Comparison of ENCODE assay signal across 6 cellular contexts in genomic region chr11:726278-726915, GRCh38. TPM values are rescaled to one million over a fixed set of nuclear protein-coding genes. Genes with fewer than 3 reads are reported as not detected.
A peak's percentile ranks its signal among the peaks of the same experiment; 100 is the strongest.
DNase-seq lines count a peak whose midpoint lies in the region; ATAC-seq, FAIRE-seq and TF ChIP-seq lines count a peak whose summit lies in the region.

No MANE protein-coding gene starts in this region.

- peaks cover 9% of the 10 kb centered on the region for H3F3A ChIP-seq in SK-N-SH (replicated peaks; ENCODE audit: insufficient read depth)

- CTCF ChIA-PET in SK-N-SH (lab: Yijun Ruan, JAX) = interaction anchor here (0.8 to 11.8 kb wide), 15 partner anchors 10 to 277 kb away, joined by 3 to 150 read pairs (median 7); partner anchors contain the start of genes DEAF1, TALDO1 and TMEM80
- CTCF ChIA-PET in HepG2 (lab: Yijun Ruan, JAX; ENCODE audit: low intra/inter-chr PET ratio, low total read pairs) = interaction anchor here (1.9 kb wide), 1 partner anchor 30 kb away, joined by 3 read pairs; no protein-coding TSS in a partner anchor

- TSS peak; percentile 60 for BruUV-seq in HepG2 (replicated peaks; lab: Mats Ljungman, UMichigan)

- no peak overlapping the region for H3K9ac ChIP-seq in SK-N-SH
- H3K9ac ChIP-seq in HepG2 (ENCODE audit: insufficient read depth, low read depth, low read length) = no peak overlapping the region

- H3K9me2 ChIP-seq in SK-N-SH = no peaks in the 10 kb centered on the region

- peak overlapping the region; percentile 15; the same call in 1 of the 2 replicates for H3K4me2 ChIP-seq in SK-N-SH
- H3K4me2 ChIP-seq in HepG2 (ENCODE audit: low read depth, low read length) = no peak overlapping the region

- H3K79me2 ChIP-seq in SK-N-SH (ENCODE audit: insufficient read depth) (no peaks in the 10 kb centered on the region), HepG2 (ENCODE audit: insufficient read depth, low read length) (no peaks in the 10 kb centered on the region)

- intact Hi-C loops in HepG2 (cut with micrococcal nuclease; ENCODE audit: unreplicated experiment) = no loop called here

- H3K27ac ChIP-seq in SK-N-SH (ENCODE audit: low read depth in 2 of 2, low read length in 1 of 2) = no peak overlapping the region
- H3K27ac ChIP-seq in HepG2 (ENCODE audit: extremely low read length, insufficient read depth, low read length) = no peak overlapping the region

- POLR2A ChIA-PET in SK-N-SH (lab: Yijun Ruan, JAX) (no interaction called here), HepG2 (lab: Yijun Ruan, JAX) (interaction anchor here (1.2 to 12.6 kb wide), 6 partner anchors 14 to 172 kb away, joined by 3 to 203 read pairs (median 8); partner anchors contain the start of genes DEAF1, EPS8L2, TALDO1 and TMEM80)

- H3K4me3 ChIP-seq in SK-N-SH (ENCODE audit: low read depth in 2 of 2, low read length in 1 of 2) (peak overlapping the region in 1 of 2 experiments; percentile 19; a peak in 1 of 4 replicates), HepG2 (replicated peaks in 1 of 3; ENCODE audit: insufficient read depth in 1 of 3, low read depth in 2 of 3, low read length in 3 of 3) (no peak overlapping the region)

- no peak for FAIRE-seq in HepG2 (lab: Jason Lieb, UNC)

- no peak for TF ChIP-seq RAD21 in SK-N-SH (IDR thresholded peaks at IDR 0.05; ENCODE audit: low read length)
- TF ChIP-seq RAD21 in HepG2 (CRISPR knock-in tag; IDR thresholded peaks at IDR 0.05) = no peak

- peaks cover 0 to 13% of the 10 kb centered on the region in 2 experiments; a peak in 1 of 4 replicates for H3K4me1 ChIP-seq in SK-N-SH (ENCODE audit: control insufficient read depth in 1 of 2, insufficient read depth in 2 of 2, low read depth in 1 of 2, low read length in 1 of 2)
- peaks cover 37% of the 10 kb centered on the region for H3K4me1 ChIP-seq in HepG2 (ENCODE audit: insufficient read depth, low read length)

- TF ChIP-seq EP300 in SK-N-SH (IDR thresholded peaks at IDR 0.05; ENCODE audit: borderline replicate concordance in 1 of 2, low read depth in 1 of 2, low read length in 1 of 2) = no peak
- TF ChIP-seq EP300 in HepG2 (IDR thresholded peaks at IDR 0.05; ENCODE audit: low read depth in 2 of 2, low read length in 2 of 2) = no peak
- no peak for TF ChIP-seq EP300 in HepG2 (CRISPR knock-in tag; IDR thresholded peaks at IDR 0.05; ENCODE audit: borderline replicate concordance)

- TF ChIP-seq POLR2A in HepG2 (IDR thresholded peaks at IDR 0.05; ENCODE audit: insufficient read depth in 1 of 2, low read depth in 2 of 2, low read length in 2 of 2) = no peak

- H3K9me3 ChIP-seq in SK-N-SH (no peaks in the 10 kb centered on the region), HepG2 (ENCODE audit: low read length) (no peaks in the 10 kb centered on the region)

- in situ Hi-C loops in HepG2 (cut with HindIII; ENCODE audit: extremely low pct_ligation_motif_present, low pct_unique_long_range_greater_than_20kb) = loop anchor here (5.0 kb wide), 1 partner anchor 69 kb away; no protein-coding TSS in a partner anchor

- H3K27me3 ChIP-seq in SK-N-SH (ENCODE audit: insufficient read depth) = peaks cover 23% of the 10 kb centered on the region
- no peaks in the 10 kb centered on the region for H3K27me3 ChIP-seq in HepG2 (ENCODE audit: control insufficient read depth in 1 of 2, insufficient read depth in 2 of 2, low read length in 2 of 2)

- H2AFZ ChIP-seq in SK-N-SH (ENCODE audit: low read depth) = no peak overlapping the region
- no peak overlapping the region for H2AFZ ChIP-seq in HepG2 (ENCODE audit: low read length)

- WGBS in SK-N-SH (ENCODE audit: low lambda C conversion rate) = 58% methylated on average over 19 of the region's 57 CpGs
- WGBS in HepG2 (ENCODE audit: low lambda C conversion rate) = 96% methylated on average over 42 of the region's 57 CpGs

- TF ChIP-seq CTCF in SK-N-SH (IDR thresholded peaks at IDR 0.05) (no peak), HepG2 (CRISPR knock-in tag; IDR thresholded peaks at IDR 0.05) (no peak)

- ATAC-seq in SK-N-SH treated with all-trans-retinoic acid at 6 μM for 48 hours (no peak), HepG2 (no peak), GM21390 (IDR thresholded peaks at IDR 0.05; ENCODE audit: unreplicated experiment) (no peak), GM18858 (IDR thresholded peaks at IDR 0.05; ENCODE audit: unreplicated experiment) (no peak)

- peak; percentile 71 for DNase-seq in SK-N-SH
- DNase-seq in activated T-helper 9 cell treated with anti-CD3 and anti-CD28 coated beads, Interleukin-2, amount 50 U/mL, for 16 hours (ENCODE audit: low read depth) = peak; percentile 31
- no peak for DNase-seq in HepG2 (ENCODE audit: low spot score)

- no peaks in the 10 kb centered on the region for H4K20me1 ChIP-seq in SK-N-SH (ENCODE audit: insufficient read depth)
- H4K20me1 ChIP-seq in HepG2 (ENCODE audit: insufficient read depth, low read length) = peaks cover 3% of the 10 kb centered on the region; the same call in 1 of the 2 replicates

- no peaks in the 10 kb centered on the region for H3K36me3 ChIP-seq in SK-N-SH (replicated peaks in 1 of 2; ENCODE audit: control insufficient read depth in 1 of 2, insufficient read depth in 2 of 2, low read length in 1 of 2)
- peaks cover 20 to 32% of the 10 kb centered on the region in 2 experiments for H3K36me3 ChIP-seq in HepG2 (replicated peaks in 1 of 2; ENCODE audit: control insufficient read depth in 1 of 2, insufficient read depth in 2 of 2, low read length in 2 of 2)

RNA-seq across cellular contexts. Expression of gene EPS8L2, which starts 20.4 kb away (rescaled TPM):
- polyA plus RNA-seq in SK-N-SH (2012; rRNA removed) = 0.67 and 0.74 TPM in 2 replicates
- 0.42 and 0.52 TPM in 2 replicates for polyA plus RNA-seq in SK-N-SH (2012; cell fraction: cytosol; rRNA removed)
- polyA plus RNA-seq in SK-N-SH (2012; cell fraction: nucleus; rRNA removed) = 3.7 and 4.3 TPM in 2 replicates
- 55.6 and 89.3 TPM in 2 replicates for total RNA-seq in HepG2 (2016; rRNA removed; fragmentation: Illumina TruSeq; extraction: Trizol)
- 23.4 and 26.5 TPM in 2 replicates for total RNA-seq in HepG2 (2016; cell fraction: cytosol; rRNA removed; fragmentation: Illumina TruSeq; extraction: Trizol; ENCODE audit: low read depth)
- 59.5 and 96.0 TPM in 2 replicates for total RNA-seq in HepG2 (2016; cell fraction: insoluble cytoplasmic fraction; rRNA removed; fragmentation: Illumina TruSeq; extraction: Trizol)
- 40.7 and 48.2 TPM in 2 replicates for total RNA-seq in HepG2 (2016; cell fraction: membrane; rRNA removed; fragmentation: Illumina TruSeq; extraction: Trizol)
- 113 TPM in 2 replicates for total RNA-seq in HepG2 (2016; cell fraction: nucleus; rRNA removed; fragmentation: Illumina TruSeq; extraction: Trizol)
- polyA plus RNA-seq in HepG2 (2011; rRNA removed) = 416 and 597 TPM in 2 replicates
- polyA plus RNA-seq in HepG2 (2011; cell fraction: cytosol; rRNA removed) = 128 and 201 TPM in 2 replicates
- polyA plus RNA-seq in HepG2 (2011; cell fraction: nucleus; rRNA removed) = 5,456 and 6,377 TPM in 2 replicates
- polyA plus RNA-seq in HepG2 (2012) = 164 and 263 TPM in 2 replicates
- polyA plus RNA-seq in HepG2 (2016; cell fraction: cytosol; fragmentation: Illumina TruSeq; extraction: Trizol; ENCODE audit: low read depth) = 26.4 and 28.2 TPM in 2 replicates
- polyA plus RNA-seq in HepG2 (2016; cell fraction: insoluble cytoplasmic fraction; fragmentation: Illumina TruSeq; extraction: Trizol; ENCODE audit: low read depth) = 71.6 and 87.9 TPM in 2 replicates
- polyA plus RNA-seq in HepG2 (2016; cell fraction: membrane; fragmentation: Illumina TruSeq; extraction: Trizol; ENCODE audit: low read depth) = 43.4 and 44.2 TPM in 2 replicates
- 595 and 650 TPM in 2 replicates for polyA plus RNA-seq in HepG2 (2016; cell fraction: nucleus; fragmentation: Illumina TruSeq; extraction: Trizol; ENCODE audit: insufficient read depth, low read depth)
- polyA minus RNA-seq in HepG2 (2011; rRNA and poly(A)+ RNA removed; ENCODE audit: low replicate concordance) = 35.7 and 322 TPM in 2 replicates
- polyA minus RNA-seq in HepG2 (2011; cell fraction: cytosol; rRNA and poly(A)+ RNA removed) = 77.0 and 84.5 TPM in 2 replicates
- 292 and 312 TPM in 2 replicates for polyA minus RNA-seq in HepG2 (2011; cell fraction: nucleus; rRNA and poly(A)+ RNA removed)

RNA-seq across cellular contexts. Expression of gene TALDO1, which starts 20.9 kb away (rescaled TPM):
- 78.4 and 103 TPM in 2 replicates for polyA plus RNA-seq in SK-N-SH (2012; rRNA removed)
- polyA plus RNA-seq in SK-N-SH (2012; cell fraction: cytosol; rRNA removed) = 84.3 and 95.6 TPM in 2 replicates
- polyA plus RNA-seq in SK-N-SH (2012; cell fraction: nucleus; rRNA removed) = 75.1 and 87.3 TPM in 2 replicates
- 240 and 336 TPM in 2 replicates for total RNA-seq in HepG2 (2016; rRNA removed; fragmentation: Illumina TruSeq; extraction: Trizol)
- 94.7 and 94.9 TPM in 2 replicates for total RNA-seq in HepG2 (2016; cell fraction: cytosol; rRNA removed; fragmentation: Illumina TruSeq; extraction: Trizol; ENCODE audit: low read depth)
- total RNA-seq in HepG2 (2016; cell fraction: insoluble cytoplasmic fraction; rRNA removed; fragmentation: Illumina TruSeq; extraction: Trizol) = 233 and 351 TPM in 2 replicates
- 97.2 and 101 TPM in 2 replicates for total RNA-seq in HepG2 (2016; cell fraction: membrane; rRNA removed; fragmentation: Illumina TruSeq; extraction: Trizol)
- 84.2 and 97.2 TPM in 2 replicates for total RNA-seq in HepG2 (2016; cell fraction: nucleus; rRNA removed; fragmentation: Illumina TruSeq; extraction: Trizol)
- 88.1 and 107 TPM in 2 replicates for polyA plus RNA-seq in HepG2 (2011; rRNA removed)
- polyA plus RNA-seq in HepG2 (2011; cell fraction: cytosol; rRNA removed) = 93.4 and 124 TPM in 2 replicates
- 50.1 and 56.3 TPM in 2 replicates for polyA plus RNA-seq in HepG2 (2011; cell fraction: nucleus; rRNA removed)
- polyA plus RNA-seq in HepG2 (2012) = 89.8 and 93.0 TPM in 2 replicates
- polyA plus RNA-seq in HepG2 (2016; cell fraction: cytosol; fragmentation: Illumina TruSeq; extraction: Trizol; ENCODE audit: low read depth) = 78.6 and 81.5 TPM in 2 replicates
- polyA plus RNA-seq in HepG2 (2016; cell fraction: insoluble cytoplasmic fraction; fragmentation: Illumina TruSeq; extraction: Trizol; ENCODE audit: low read depth) = 291 and 296 TPM in 2 replicates
- 74.1 and 77.8 TPM in 2 replicates for polyA plus RNA-seq in HepG2 (2016; cell fraction: membrane; fragmentation: Illumina TruSeq; extraction: Trizol; ENCODE audit: low read depth)
- polyA plus RNA-seq in HepG2 (2016; cell fraction: nucleus; fragmentation: Illumina TruSeq; extraction: Trizol; ENCODE audit: insufficient read depth, low read depth) = 141 and 146 TPM in 2 replicates
- polyA minus RNA-seq in HepG2 (2011; rRNA and poly(A)+ RNA removed; ENCODE audit: low replicate concordance) = 76.8 and 132 TPM in 2 replicates
- 46.9 and 78.3 TPM in 2 replicates for polyA minus RNA-seq in HepG2 (2011; cell fraction: cytosol; rRNA and poly(A)+ RNA removed)
- 15.8 and 16.4 TPM in 2 replicates for polyA minus RNA-seq in HepG2 (2011; cell fraction: nucleus; rRNA and poly(A)+ RNA removed)

RNA-seq across cellular contexts. Expression of gene TMEM80, which starts 30.8 kb away (rescaled TPM):
- polyA plus RNA-seq in SK-N-SH (2012; rRNA removed) (40.4 and 51.0 TPM in 2 replicates), HepG2 (2011; rRNA removed) (17.1 and 20.9 TPM in 2 replicates)
- 34.3 and 36.4 TPM in 2 replicates for polyA plus RNA-seq in SK-N-SH (2012; cell fraction: cytosol; rRNA removed)
- 88.5 and 114 TPM in 2 replicates for polyA plus RNA-seq in SK-N-SH (2012; cell fraction: nucleus; rRNA removed)
- 2.7 and 5.6 TPM in 2 replicates for total RNA-seq in HepG2 (2016; rRNA removed; fragmentation: Illumina TruSeq; extraction: Trizol)
- 0.71 and 1.1 TPM in 2 replicates for total RNA-seq in HepG2 (2016; cell fraction: cytosol; rRNA removed; fragmentation: Illumina TruSeq; extraction: Trizol; ENCODE audit: low read depth)
- total RNA-seq in HepG2 (2016; cell fraction: insoluble cytoplasmic fraction; rRNA removed; fragmentation: Illumina TruSeq; extraction: Trizol) = 2.5 and 6.4 TPM in 2 replicates
- 2.9 and 3.2 TPM in 2 replicates for total RNA-seq in HepG2 (2016; cell fraction: membrane; rRNA removed; fragmentation: Illumina TruSeq; extraction: Trizol)
- 6.8 and 8.5 TPM in 2 replicates for total RNA-seq in HepG2 (2016; cell fraction: nucleus; rRNA removed; fragmentation: Illumina TruSeq; extraction: Trizol)
- polyA plus RNA-seq in HepG2 (2011; cell fraction: cytosol; rRNA removed) = 13.5 and 14.1 TPM in 2 replicates
- polyA plus RNA-seq in HepG2 (2011; cell fraction: nucleus; rRNA removed) = 42.7 and 42.8 TPM in 2 replicates
- 20.6 and 20.8 TPM in 2 replicates for polyA plus RNA-seq in HepG2 (2012)
- polyA plus RNA-seq in HepG2 (2016; cell fraction: cytosol; fragmentation: Illumina TruSeq; extraction: Trizol; ENCODE audit: low read depth) = 1.3 and 1.4 TPM in 2 replicates
- polyA plus RNA-seq in HepG2 (2016; cell fraction: insoluble cytoplasmic fraction; fragmentation: Illumina TruSeq; extraction: Trizol; ENCODE audit: low read depth) = 3.6 and 3.8 TPM in 2 replicates
- polyA plus RNA-seq in HepG2 (2016; cell fraction: membrane; fragmentation: Illumina TruSeq; extraction: Trizol; ENCODE audit: low read depth) = 2.4 and 2.9 TPM in 2 replicates
- polyA plus RNA-seq in HepG2 (2016; cell fraction: nucleus; fragmentation: Illumina TruSeq; extraction: Trizol; ENCODE audit: insufficient read depth, low read depth) = 21.0 and 22.8 TPM in 2 replicates
- polyA minus RNA-seq in HepG2 (2011; rRNA and poly(A)+ RNA removed; ENCODE audit: low replicate concordance) = 5.4 and 7.9 TPM in 2 replicates
- 1.9 and 3.8 TPM in 2 replicates for polyA minus RNA-seq in HepG2 (2011; cell fraction: cytosol; rRNA and poly(A)+ RNA removed)
- 11.6 and 13.4 TPM in 2 replicates for polyA minus RNA-seq in HepG2 (2011; cell fraction: nucleus; rRNA and poly(A)+ RNA removed)

RNA-seq across cellular contexts. Expression of gene DEAF1, which starts 31.4 kb away (rescaled TPM):
- polyA plus RNA-seq in SK-N-SH (2012; rRNA removed) (36.0 and 40.6 TPM in 2 replicates), HepG2 (2011; rRNA removed) (22.3 and 31.6 TPM in 2 replicates)
- polyA plus RNA-seq in SK-N-SH (2012; cell fraction: cytosol; rRNA removed) = 19.2 and 27.9 TPM in 2 replicates
- polyA plus RNA-seq in SK-N-SH (2012; cell fraction: nucleus; rRNA removed) = 28.1 and 32.0 TPM in 2 replicates
- 18.2 and 29.6 TPM in 2 replicates for total RNA-seq in HepG2 (2016; rRNA removed; fragmentation: Illumina TruSeq; extraction: Trizol)
- 52.0 and 58.7 TPM in 2 replicates for total RNA-seq in HepG2 (2016; cell fraction: cytosol; rRNA removed; fragmentation: Illumina TruSeq; extraction: Trizol; ENCODE audit: low read depth)
- total RNA-seq in HepG2 (2016; cell fraction: insoluble cytoplasmic fraction; rRNA removed; fragmentation: Illumina TruSeq; extraction: Trizol) = 20.8 and 32.8 TPM in 2 replicates
- 63.0 and 70.8 TPM in 2 replicates for total RNA-seq in HepG2 (2016; cell fraction: membrane; rRNA removed; fragmentation: Illumina TruSeq; extraction: Trizol)
- total RNA-seq in HepG2 (2016; cell fraction: nucleus; rRNA removed; fragmentation: Illumina TruSeq; extraction: Trizol) = 23.5 and 24.2 TPM in 2 replicates
- polyA plus RNA-seq in HepG2 (2011; cell fraction: cytosol; rRNA removed) = 18.7 and 21.9 TPM in 2 replicates
- 48.8 and 50.2 TPM in 2 replicates for polyA plus RNA-seq in HepG2 (2011; cell fraction: nucleus; rRNA removed)
- polyA plus RNA-seq in HepG2 (2012) = 24.8 and 28.9 TPM in 2 replicates
- polyA plus RNA-seq in HepG2 (2016; cell fraction: cytosol; fragmentation: Illumina TruSeq; extraction: Trizol; ENCODE audit: low read depth) = 54.2 and 64.1 TPM in 2 replicates
- polyA plus RNA-seq in HepG2 (2016; cell fraction: insoluble cytoplasmic fraction; fragmentation: Illumina TruSeq; extraction: Trizol; ENCODE audit: low read depth) = 20.0 and 24.6 TPM in 2 replicates
- polyA plus RNA-seq in HepG2 (2016; cell fraction: membrane; fragmentation: Illumina TruSeq; extraction: Trizol; ENCODE audit: low read depth) = 53.8 and 73.1 TPM in 2 replicates
- polyA plus RNA-seq in HepG2 (2016; cell fraction: nucleus; fragmentation: Illumina TruSeq; extraction: Trizol; ENCODE audit: insufficient read depth, low read depth) = 41.0 and 44.0 TPM in 2 replicates
- polyA minus RNA-seq in HepG2 (2011; rRNA and poly(A)+ RNA removed; ENCODE audit: low replicate concordance) = 25.5 and 31.1 TPM in 2 replicates
- polyA minus RNA-seq in HepG2 (2011; cell fraction: cytosol; rRNA and poly(A)+ RNA removed) = 12.7 and 21.4 TPM in 2 replicates
- 27.7 and 32.9 TPM in 2 replicates for polyA minus RNA-seq in HepG2 (2011; cell fraction: nucleus; rRNA and poly(A)+ RNA removed)

RNA-seq across cellular contexts. Expression of gene GATD1, which starts 50.9 kb away (rescaled TPM):
- polyA plus RNA-seq in SK-N-SH (2012; rRNA removed) = 72.9 and 86.2 TPM in 2 replicates
- 27.6 and 32.1 TPM in 2 replicates for polyA plus RNA-seq in SK-N-SH (2012; cell fraction: cytosol; rRNA removed)
- 562 and 877 TPM in 2 replicates for polyA plus RNA-seq in SK-N-SH (2012; cell fraction: nucleus; rRNA removed)
- 35.8 and 60.5 TPM in 2 replicates for total RNA-seq in HepG2 (2016; rRNA removed; fragmentation: Illumina TruSeq; extraction: Trizol)
- total RNA-seq in HepG2 (2016; cell fraction: cytosol; rRNA removed; fragmentation: Illumina TruSeq; extraction: Trizol; ENCODE audit: low read depth) = 8.1 and 9.3 TPM in 2 replicates
- 33.7 and 52.3 TPM in 2 replicates for total RNA-seq in HepG2 (2016; cell fraction: insoluble cytoplasmic fraction; rRNA removed; fragmentation: Illumina TruSeq; extraction: Trizol)
- total RNA-seq in HepG2 (2016; cell fraction: membrane; rRNA removed; fragmentation: Illumina TruSeq; extraction: Trizol) = 20.6 and 22.3 TPM in 2 replicates
- total RNA-seq in HepG2 (2016; cell fraction: nucleus; rRNA removed; fragmentation: Illumina TruSeq; extraction: Trizol) = 42.6 and 48.3 TPM in 2 replicates
- polyA plus RNA-seq in HepG2 (2011; rRNA removed) = 31.3 and 40.0 TPM in 2 replicates
- polyA plus RNA-seq in HepG2 (2011; cell fraction: cytosol; rRNA removed) = 18.2 and 31.2 TPM in 2 replicates
- 244 and 302 TPM in 2 replicates for polyA plus RNA-seq in HepG2 (2011; cell fraction: nucleus; rRNA removed)
- 22.2 and 27.6 TPM in 2 replicates for polyA plus RNA-seq in HepG2 (2012)
- 7.3 and 8.3 TPM in 2 replicates for polyA plus RNA-seq in HepG2 (2016; cell fraction: cytosol; fragmentation: Illumina TruSeq; extraction: Trizol; ENCODE audit: low read depth)
- polyA plus RNA-seq in HepG2 (2016; cell fraction: insoluble cytoplasmic fraction; fragmentation: Illumina TruSeq; extraction: Trizol; ENCODE audit: low read depth) = 29.8 and 37.5 TPM in 2 replicates
- polyA plus RNA-seq in HepG2 (2016; cell fraction: membrane; fragmentation: Illumina TruSeq; extraction: Trizol; ENCODE audit: low read depth) = 10.4 and 13.8 TPM in 2 replicates
- 92.6 and 114 TPM in 2 replicates for polyA plus RNA-seq in HepG2 (2016; cell fraction: nucleus; fragmentation: Illumina TruSeq; extraction: Trizol; ENCODE audit: insufficient read depth, low read depth)
- 20.9 and 51.8 TPM in 2 replicates for polyA minus RNA-seq in HepG2 (2011; rRNA and poly(A)+ RNA removed; ENCODE audit: low replicate concordance)
- 15.0 and 21.0 TPM in 2 replicates for polyA minus RNA-seq in HepG2 (2011; cell fraction: cytosol; rRNA and poly(A)+ RNA removed)
- polyA minus RNA-seq in HepG2 (2011; cell fraction: nucleus; rRNA and poly(A)+ RNA removed) = 25.6 and 29.0 TPM in 2 replicates

Comparison
In these comparisons a context has a peak if more than half of its experiments do, and no peak if none do; other contexts are left out.
1. RNA of gene EPS8L2, which starts 20.4 kb away (polyA plus RNA-seq): 26.4 to 6,377 TPM in HepG2; 0.42 to 4.3 TPM in SK-N-SH; every median in the first group is over 4 times any median in the second.
2. Of the 25 proteins assayed by ChIP-seq in both HepG2 and SK-N-SH: peak only in HepG2: ZBTB33; only in SK-N-SH: none; in both: none; in neither: 24.